Comparison of ENCODE assay signal across 8 cellular contexts in genomic region chr17:30291571-30292489, GRCh38. TPM values are rescaled to one million over a fixed set of nuclear protein-coding genes. Genes with fewer than 3 reads are reported as not detected.
DNase-seq lines count a peak whose midpoint lies in the region; ATAC-seq and TF ChIP-seq lines count a peak whose summit lies in the region.

TSS of gene BLMH (minus strand) at chr17:30291944. CDS start at chr17:30291819, 125 bp downstream.

- no peaks in the 10 kb centered on the region for H3K9me3 ChIP-seq in iPS-20b (ENCODE audit: insufficient read depth, low read depth, low read length)

- peaks cover 21% of the 10 kb centered on the region for H3K36me3 ChIP-seq in iPS-20b (ENCODE audit: insufficient read depth, low read depth, low read length)

- ATAC-seq in HG03469 (IDR thresholded peaks at IDR 0.05; ENCODE audit: unreplicated experiment), result no peak

- peaks cover 13% of the 10 kb centered on the region for H3K4me1 Mint-ChIP-seq in HFFc6 (ENCODE audit: low read depth)

- H3K27me3 Mint-ChIP-seq in HFFc6 (ENCODE audit: insufficient read depth), result no peaks in the 10 kb centered on the region; the same call in 1 of the 2 replicates

- no peaks in the 10 kb centered on the region for H3K9me3 Mint-ChIP-seq in HFFc6

- peaks cover 28% of the 10 kb centered on the region for H3K27me3 ChIP-seq in iPS-20b (ENCODE audit: insufficient read depth, low read length)

- peak within 1 kb of the TSS; percentile 83 for H3K27ac Mint-ChIP-seq in HFFc6

- H3K27ac ChIP-seq in VCaP (peak within 1 kb of the TSS; percentile 85), iPS-20b (ENCODE audit: low read length) (no peak within 1 kb of the TSS), skin epidermis (peak within 1 kb of the TSS; percentile 52 to 91 (median 82))

- H3K4me3 ChIP-seq in GM12865 (ENCODE audit: low read depth, low read length), result peak within 1 kb of the TSS; percentile 93
- peak within 1 kb of the TSS; percentile 97 for H3K4me3 ChIP-seq in iPS-20b (ENCODE audit: low read length)
- H3K4me3 ChIP-seq in skin epidermis, result peak within 1 kb of the TSS; percentile 78 to 99 (median 86)

- H3K36me3 Mint-ChIP-seq in HFFc6 (ENCODE audit: low read depth), result peaks cover 5% of the 10 kb centered on the region; the same call in 1 of the 2 replicates

- TF ChIP-seq CTCF in GM12865 (IDR thresholded peaks at IDR 0.05; ENCODE audit: insufficient read depth, low read depth, low read length, missing control alignments) (no peak), HFFc6 (IDR thresholded peaks at IDR 0.05) (no peak), VCaP (conservative IDR thresholded peaks at IDR 0.05) (no peak)

- peak within 1 kb of the TSS; percentile 85 for H3K9ac ChIP-seq in iPS-20b (ENCODE audit: low read depth, low read length)

- H3K4me3 Mint-ChIP-seq in HFFc6, result peak within 1 kb of the TSS; percentile 98

- peaks cover 3% of the 10 kb centered on the region; the same call in 1 of the 2 replicates for H3K4me1 ChIP-seq in iPS-20b (ENCODE audit: insufficient read depth, low read length)

- DNase-seq in GM12865 (ENCODE audit: low read depth) (peak; percentile 89), HFFc6 (peak; percentile 46), NCI-H146 (lab: John Stamatoyannopoulos, UW) (peak; percentile 79), T47D (ENCODE audit: low read depth in 1 of 2, low spot score in 1 of 2) (peak; percentile 64 to 76)

- in situ Hi-C loops in T47D (cut with HindIII; ENCODE audit: low pct_unique_long_range_greater_than_20kb, low sequenced_read_pairs), result no loop called here

RNA-seq across cellular contexts. Expression of gene BLMH, which starts in this region (rescaled TPM):
- 10 to 100 TPM; 20.0 to 24.6 (median 22.4) TPM for total RNA-seq in HFFc6 (2021; fragmentation: NEBNext Ultra II Directional; extraction: Animal tissue kit (Norgen Biotek cat#: 25700))
